ENCODE assay signal across 8 cellular contexts in the genomic region with DNA sequence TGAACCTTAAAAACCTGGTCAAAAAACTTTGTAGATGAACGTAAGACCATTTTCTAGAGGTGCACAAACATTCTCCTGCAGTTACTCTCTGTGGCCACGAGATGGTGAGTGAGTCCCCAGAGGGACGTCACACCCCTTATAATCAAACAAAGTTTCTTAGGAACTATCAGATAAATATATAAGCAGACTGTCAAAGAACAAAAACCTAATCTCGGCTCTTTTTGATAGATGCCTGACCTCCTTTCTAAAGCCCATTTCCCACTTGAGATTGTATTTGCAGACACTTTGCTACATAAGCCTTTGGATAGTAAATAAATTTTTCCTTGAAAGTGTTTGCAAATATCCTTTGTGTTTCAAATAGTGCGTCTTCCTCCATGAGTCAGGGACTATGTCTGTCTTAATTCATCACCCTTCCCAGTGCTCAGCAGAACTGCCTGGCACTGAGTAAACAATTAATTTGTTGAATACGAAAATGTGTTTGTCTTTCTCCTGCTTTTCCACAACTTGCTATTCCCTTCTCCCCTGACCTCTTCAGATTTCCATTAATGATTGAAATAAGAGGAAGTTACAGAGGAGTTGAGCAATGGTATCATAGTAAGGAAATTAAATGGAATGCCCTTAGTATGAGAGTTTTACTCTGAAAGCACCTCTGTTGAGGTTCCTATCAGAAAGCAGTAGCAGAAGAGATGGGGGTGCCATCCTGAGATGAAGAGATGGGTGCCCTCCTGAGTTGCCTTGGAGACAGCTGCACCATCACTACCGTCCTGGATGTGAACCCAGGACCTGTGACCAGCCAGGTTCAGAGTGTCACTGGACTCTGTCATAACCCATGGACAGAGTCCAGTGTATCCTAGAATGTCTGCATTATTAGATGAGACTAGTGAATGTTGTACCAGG. TPM values are rescaled to one million over a fixed set of nuclear protein-coding genes. Genes with fewer than 3 reads are reported as not detected.
DNase-seq lines count a peak whose midpoint lies in the region; ATAC-seq, FAIRE-seq and TF ChIP-seq lines count a peak whose summit lies in the region.

No MANE protein-coding gene starts in this region.

- no peaks in the 10 kb centered on the region for H4K20me1 ChIP-seq in OCI-LY7 (ENCODE audit: insufficient read depth, low read length)
- H4K20me1 ChIP-seq in K562 (replicated peaks; ENCODE audit: control insufficient read depth, insufficient read depth, low read length): no peaks in the 10 kb centered on the region

- no peaks in the 10 kb centered on the region for H3K4me1 Mint-ChIP-seq in CD4-positive, alpha-beta memory T cell

- DNase-seq in CD4-positive, alpha-beta memory T cell: peak; percentile 38 to 47 (median 40)
- DNase-seq in OCI-LY7 (ENCODE audit: low spot score): peak; percentile 45
- DNase-seq in K562 (ENCODE audit: extremely low read depth in 1 of 4, low spot score in 3 of 4): peak; percentile 55 to 66 (median 61)
- peak; percentile 52 for DNase-seq in hepatic stellate cell (ENCODE audit: low spot score)
- DNase-seq in stimulated activated CD4-positive, alpha-beta T cell treated with anti-CD3 and anti-CD28 coated beads, Interleukin-4, amount 100 ng/mL, for 1 hour: peak; percentile 10

- H3K9me2 ChIP-seq in OCI-LY7 (ENCODE audit: insufficient read depth, low read length): no peaks in the 10 kb centered on the region

- H3K4me3 Mint-ChIP-seq in CD4-positive, alpha-beta memory T cell: no peak overlapping the region

- no peak overlapping the region for H3K4me3 ChIP-seq in CD4-positive, alpha-beta memory T cell (ENCODE audit: low read length in 2 of 2)
- no peak overlapping the region for H3K4me3 ChIP-seq in OCI-LY7 (ENCODE audit: low read depth, low read length, poor library complexity, severe bottlenecking)
- H3K4me3 ChIP-seq in K562: no peak overlapping the region

- no peaks in the 10 kb centered on the region for H3K79me2 ChIP-seq in OCI-LY7 (ENCODE audit: insufficient read depth, low read depth, low read length)
- no peaks in the 10 kb centered on the region for H3K79me2 ChIP-seq in K562 (ENCODE audit: control insufficient read depth, insufficient read depth, low read length)

- CTCF ChIA-PET in CD4-positive, alpha-beta memory T cell (lab: Charles Lee; ENCODE audit: partially characterized antibody): interaction anchor here (1.4 to 6.7 kb wide), 4 partner anchors 11 to 137 kb away, joined by 3 to 45 read pairs (median 23); no protein-coding TSS in a partner anchor
- CTCF ChIA-PET in OCI-LY7 (lab: Charles Lee; ENCODE audit: unreplicated experiment) (no interaction called here), K562 (lab: Yijun Ruan, JAX; ENCODE audit: low intra/inter-chr PET ratio) (interaction anchor here (3.0 kb wide), 1 partner anchor 137 kb away, joined by 19 read pairs; no protein-coding TSS in a partner anchor)

- no TSS peak for BruUV-seq in OCI-LY7 (replicated peaks; lab: Mats Ljungman, UMichigan)
- BruUV-seq in K562 (replicated peaks; lab: Mats Ljungman, UMichigan): no TSS peak

- H2AFZ ChIP-seq in OCI-LY7 (ENCODE audit: low read length) (no peak overlapping the region), K562 (ENCODE audit: low read depth, low read length) (no peak overlapping the region)

- 0% methylated on average over 7 of the region's 7 CpGs for WGBS in K562 (ENCODE audit: insufficient coverage, low coverage, missing lambda C conversion rate)

- H3K27ac Mint-ChIP-seq in CD4-positive, alpha-beta memory T cell: no peak overlapping the region

- peaks cover 0 to 5% of the 10 kb centered on the region in 2 donors for H3K27me3 Mint-ChIP-seq in CD4-positive, alpha-beta memory T cell

- no peak for TF ChIP-seq POLR2A in K562 (conservative IDR thresholded peaks at IDR 0.05)

- H3K9ac ChIP-seq in K562 (ENCODE audit: insufficient read depth in 1 of 2, low read depth in 2 of 2, low read length in 2 of 2): no peak overlapping the region

- in situ Hi-C loops in K562 (cut with MboI): loop anchor here (10.0 kb wide), 1 partner anchor 138 kb away; no protein-coding TSS in a partner anchor

- no peaks in the 10 kb centered on the region for H3K9me3 ChIP-seq in CD4-positive, alpha-beta memory T cell (ENCODE audit: control insufficient read depth in 1 of 2, low read length in 2 of 2)
- H3K9me3 ChIP-seq in OCI-LY7 (ENCODE audit: low read length) (no peaks in the 10 kb centered on the region), K562 (replicated peaks; ENCODE audit: control insufficient read depth, insufficient read depth, low read depth, low read length) (no peaks in the 10 kb centered on the region)

- no peak overlapping the region for H3K4me2 ChIP-seq in OCI-LY7 (ENCODE audit: low read length)
- no peak overlapping the region for H3K4me2 ChIP-seq in K562 (ENCODE audit: insufficient read depth, low read length)

- intact Hi-C loops in CD4-positive, alpha-beta memory T cell (cut with micrococcal nuclease): loop anchor here (1.0 to 5.0 kb wide), 3 partner anchors 55 to 1002 kb away; no protein-coding TSS in a partner anchor
- intact Hi-C loops in OCI-LY7 (cut with micrococcal nuclease; ENCODE audit: unreplicated experiment): loop anchor here (1.0 to 10.0 kb wide), 4 partner anchors 137 to 388 kb away; a partner anchor contains a TSS
- intact Hi-C loops in K562 (cut with micrococcal nuclease): loop anchor here (1.0 to 10.0 kb wide), 3 partner anchors 137 to 355 kb away; a partner anchor contains a TSS

- H3K4me1 ChIP-seq in CD4-positive, alpha-beta memory T cell (ENCODE audit: insufficient read depth, low read length): no peaks in the 10 kb centered on the region
- no peaks in the 10 kb centered on the region for H3K4me1 ChIP-seq in OCI-LY7 (ENCODE audit: insufficient read depth, low read length, poor library complexity, severe bottlenecking)
- H3K4me1 ChIP-seq in K562 (replicated peaks in 1 of 2; ENCODE audit: control insufficient read depth in 2 of 2, insufficient read depth in 2 of 2, low read length in 2 of 2): no peaks in the 10 kb centered on the region

- POLR2A ChIA-PET in CD4-positive, alpha-beta memory T cell (lab: Charles Lee; ENCODE audit: partially characterized antibody): no interaction called here
- POLR2A ChIA-PET in OCI-LY7 (lab: Charles Lee) (no interaction called here), K562 (lab: Yijun Ruan, JAX) (no interaction called here)

- FAIRE-seq in K562 (lab: Jason Lieb, UNC): peak; percentile 96

- TF ChIP-seq EP300 in K562 (IDR thresholded peaks at IDR 0.05; ENCODE audit: low read length): no peak

- H3K9me1 ChIP-seq in K562 (ENCODE audit: control insufficient read depth, insufficient read depth, low read length): no peaks in the 10 kb centered on the region

- TF ChIP-seq RAD21 in K562 (CRISPR knock-in tag; conservative IDR thresholded peaks at IDR 0.05 in 1 of 2, IDR thresholded peaks at IDR 0.05 in 1 of 2): peak; percentile 60 to 77

- no peaks in the 10 kb centered on the region for H3K36me3 ChIP-seq in CD4-positive, alpha-beta memory T cell (ENCODE audit: insufficient read depth, low read length)
- H3K36me3 ChIP-seq in OCI-LY7 (ENCODE audit: insufficient read depth, low read length) (no peaks in the 10 kb centered on the region), K562 (ENCODE audit: control insufficient read depth, insufficient read depth, low read length) (no peaks in the 10 kb centered on the region)

- H3K27ac ChIP-seq in CD4-positive, alpha-beta memory T cell (ENCODE audit: low read depth, low read length): no peak overlapping the region
- no peak overlapping the region for H3K27ac ChIP-seq in OCI-LY7 (ENCODE audit: low read depth, low read length, poor library complexity, severe bottlenecking)
- no peak overlapping the region for H3K27ac ChIP-seq in K562 (ENCODE audit: extremely low read depth, low read depth, low read length)

- H3K27me3 ChIP-seq in CD4-positive, alpha-beta memory T cell (ENCODE audit: insufficient read depth, low read length): no peaks in the 10 kb centered on the region
- H3K27me3 ChIP-seq in K562 (ENCODE audit: control insufficient read depth in 2 of 2, insufficient read depth in 2 of 2, low read length in 2 of 2): peaks cover 11 to 22% of the 10 kb centered on the region in 2 experiments

- TF ChIP-seq CTCF in OCI-LY7 (conservative IDR thresholded peaks at IDR 0.05; ENCODE audit: low read length): peak; percentile 89
- peak; percentile 66 to 85 (median 80) for TF ChIP-seq CTCF in K562 (IDR thresholded peaks at IDR 0.05 in 2 of 3, conservative IDR thresholded peaks at IDR 0.05 in 1 of 3; ENCODE audit: insufficient read depth in 2 of 3, low read depth in 1 of 3, low read length in 3 of 3)

- H3K36me3 Mint-ChIP-seq in CD4-positive, alpha-beta memory T cell: no peaks in the 10 kb centered on the region

- no peaks in the 10 kb centered on the region for H3K9me3 Mint-ChIP-seq in CD4-positive, alpha-beta memory T cell

- ATAC-seq in GM18517 (IDR thresholded peaks at IDR 0.05; ENCODE audit: unreplicated experiment): peak; percentile 57
- peak; percentile 84 for ATAC-seq in HG03520 (IDR thresholded peaks at IDR 0.05; ENCODE audit: unreplicated experiment)
- peak; percentile 89 for ATAC-seq in K562
- no peak for ATAC-seq in GM21786 (IDR thresholded peaks at IDR 0.05; ENCODE audit: unreplicated experiment)

TF ChIP-seq in K562, 482 proteins besides CTCF, POLR2A, EP300 and RAD21 (continues in another document):
- TF ChIP-seq ZNF668 (CRISPR knock-in tag; IDR thresholded peaks at IDR 0.05) (no peak), CREB1 (IDR thresholded peaks at IDR 0.05) (peak; percentile 20; the same call in 1 of the 2 replicates), CREB1 (CRISPR knock-in tag; IDR thresholded peaks at IDR 0.05) (0 out of 2 replicates have a peak, but pooled peaks have one; percentile 42)

RNA-seq across cellular contexts. Expression of a gene that starts 57.8 kb away (rescaled TPM):
- total RNA-seq in CD4-positive, alpha-beta memory T cell: 1 to 10 TPM; 1.7 to 2.1 TPM
- polyA plus RNA-seq in CD4-positive, alpha-beta memory T cell: 1 to 10 TPM; 1.8 TPM
- total RNA-seq in OCI-LY7 (2014; rRNA removed; shearing (Covaris generic)): not detected in 2 replicates
- 0.08 and 0.11 TPM in 2 replicates for total RNA-seq in OCI-LY7 (2022)
- 2.0 and 5.7 TPM in 2 replicates for total RNA-seq in K562 (2011; cell fraction: chromatin; rRNA removed; ENCODE audit: low replicate concordance)
- total RNA-seq in K562 (2011; cell fraction: nucleolus; rRNA removed): 0.83 and 1.6 TPM in 2 replicates
- total RNA-seq in K562 (2011; cell fraction: nucleoplasm; rRNA removed): 3.0 and 5.2 TPM in 2 replicates
- total RNA-seq in K562 (2014; rRNA removed): 4.9 and 5.3 TPM in 2 replicates
- total RNA-seq in K562 (2014; rRNA removed; fragmentation: Illumina TruSeq; extraction: Trizol): 5.9 and 6.1 TPM in 2 replicates
- 4.0 and 4.5 TPM in 2 replicates for total RNA-seq in K562 (2015; rRNA removed; fragmentation: Illumina TruSeq; extraction: Trizol)
- total RNA-seq in K562 (2021): 4.4 and 4.8 TPM in 2 replicates
- 3.8 and 11.0 TPM in 2 replicates for polyA plus RNA-seq in K562 (2011; rRNA removed)
- polyA plus RNA-seq in K562 (2011; cell fraction: cytosol; rRNA removed): 0.79 and 5.8 TPM in 2 replicates
- polyA plus RNA-seq in K562 (2011; cell fraction: nucleus; rRNA removed): 2.8 and 13.3 TPM in 2 replicates
- polyA plus RNA-seq in K562 (2012): 2.8 and 4.4 TPM in 2 replicates
- polyA plus RNA-seq in K562 (2014; fragmentation: Illumina TruSeq; extraction: Trizol): 4.9 and 6.1 TPM in 2 replicates
- polyA plus RNA-seq in K562 (2014; fragmentation: Nextera tagmentation; extraction: Ambion mirVana): 1 to 10 TPM; 1.8 to 2.1 TPM
- 4.3 and 4.8 TPM in 2 replicates for polyA plus RNA-seq in K562 (2014; rRNA removed)
- polyA minus RNA-seq in K562 (2011; rRNA and poly(A)+ RNA removed): 4.5 and 16.6 TPM in 2 replicates
- polyA minus RNA-seq in K562 (2011; cell fraction: cytosol; rRNA and poly(A)+ RNA removed): 1.6 and 4.5 TPM in 2 replicates
- polyA minus RNA-seq in K562 (2011; cell fraction: nucleus; rRNA and poly(A)+ RNA removed): 2.0 and 10.1 TPM in 2 replicates

Comparison
In these comparisons a context has a peak if more than half of its experiments do, and no peak if none do; other contexts are left out.
1. DNase-seq: peak in every context shown above with its lines; median percentile 61 in K562; 52 in hepatic stellate cell; 45 in OCI-LY7; 40 in CD4-positive, alpha-beta memory T cell; 10 in stimulated activated CD4-positive, alpha-beta T cell treated with anti-CD3 and anti-CD28 coated beads, Interleukin-4, amount 100 ng/mL, for 1 hour.